Comparison of ENCODE assay signal across 1 cellular context in genomic region chr14:24952851-24953666, GRCh38.
TF ChIP-seq lines count a peak whose summit lies in the region.

No MANE protein-coding gene starts in this region.

TF ChIP-seq in HepG2, 621 proteins besides CTCF, POLR2A, EP300 and RAD21 (continued from another document and continues in another):
- TF ChIP-seq PHF5A (CRISPR knock-in tag; IDR thresholded peaks at IDR 0.05; ENCODE audit: low read depth, unreplicated experiment) (no peak), PHF21A (CRISPR knock-in tag; IDR thresholded peaks at IDR 0.05) (no peak), KLF9 (CRISPR knock-in tag; IDR thresholded peaks at IDR 0.05; ENCODE audit: low read depth) (no peak), STAG1 (CRISPR knock-in tag; IDR thresholded peaks at IDR 0.05) (peak; percentile 82), SP140L (CRISPR knock-in tag; IDR thresholded peaks at IDR 0.05; ENCODE audit: borderline replicate concordance) (no peak), ZNF24 (IDR thresholded peaks at IDR 0.05) (no peak), FOXA1 (IDR thresholded peaks at IDR 0.05) (no peak), FOXA1 (CRISPR knock-in tag; IDR thresholded peaks at IDR 0.05) (peak; percentile 26; the same call in 1 of the 2 replicates), ARID5B (CRISPR knock-in tag; IDR thresholded peaks at IDR 0.05) (peak; percentile 22; the same call in 1 of the 2 replicates), MAFF (IDR thresholded peaks at IDR 0.05; ENCODE audit: low read depth, low read length) (no peak), HOXA3 (CRISPR knock-in tag; IDR thresholded peaks at IDR 0.05) (peak; percentile 11; the same call in 1 of the 2 replicates), REPIN1 (CRISPR knock-in tag; IDR thresholded peaks at IDR 0.05; ENCODE audit: borderline replicate concordance, low read depth) (no peak), SOX5 (CRISPR knock-in tag; IDR thresholded peaks at IDR 0.05; ENCODE audit: borderline replicate concordance) (no peak), SMARCC2 (IDR thresholded peaks at IDR 0.05) (no peak), ZSCAN21 (CRISPR knock-in tag; IDR thresholded peaks at IDR 0.05; ENCODE audit: borderline replicate concordance) (no peak), ZNF326 (CRISPR knock-in tag; IDR thresholded peaks at IDR 0.05; ENCODE audit: borderline replicate concordance) (no peak), ZNF768 (CRISPR knock-in tag; IDR thresholded peaks at IDR 0.05) (no peak), ZFP41 (CRISPR knock-in tag; IDR thresholded peaks at IDR 0.05; ENCODE audit: borderline replicate concordance) (no peak), CCDC6 (CRISPR knock-in tag; IDR thresholded peaks at IDR 0.05) (no peak), ZNF460 (CRISPR knock-in tag; IDR thresholded peaks at IDR 0.05; ENCODE audit: borderline replicate concordance) (no peak), YEATS2 (CRISPR knock-in tag; IDR thresholded peaks at IDR 0.05; ENCODE audit: borderline replicate concordance) (no peak), FOSL2 (CRISPR knock-in tag; IDR thresholded peaks at IDR 0.05) (peak; percentile 8; the same call in 1 of the 2 replicates), STAT5B (CRISPR knock-in tag; IDR thresholded peaks at IDR 0.05) (no peak), CEBPB (IDR thresholded peaks at IDR 0.05; ENCODE audit: borderline replicate concordance, low read depth, low read length) (no peak), HNF4A (CRISPR knock-in tag; IDR thresholded peaks at IDR 0.05) (peak; percentile 20; the same call in 1 of the 2 replicates), ZNF878 (CRISPR knock-in tag; IDR thresholded peaks at IDR 0.05) (0 out of 2 replicates have a peak, but pooled peaks have one; percentile 48), ZNF788 (CRISPR knock-in tag; IDR thresholded peaks at IDR 0.05; ENCODE audit: borderline replicate concordance) (peak; percentile 23; the same call in 1 of the 2 replicates), KDM1A (CRISPR knock-in tag; IDR thresholded peaks at IDR 0.05) (peak; percentile 60; the same call in 1 of the 2 replicates), ZNF607 (CRISPR knock-in tag; IDR thresholded peaks at IDR 0.05; ENCODE audit: borderline replicate concordance) (no peak), GATA4 (IDR thresholded peaks at IDR 0.05; ENCODE audit: borderline replicate concordance, low read depth) (no peak), TOPORS (CRISPR knock-in tag; IDR thresholded peaks at IDR 0.05) (no peak), GATAD2A (CRISPR knock-in tag; IDR thresholded peaks at IDR 0.05) (peak; percentile 56; the same call in 1 of the 2 replicates), POLR2AphosphoS5 (IDR thresholded peaks at IDR 0.05; ENCODE audit: low read depth, low read length) (no peak)
- TF ChIP-seq, protein P1, sequence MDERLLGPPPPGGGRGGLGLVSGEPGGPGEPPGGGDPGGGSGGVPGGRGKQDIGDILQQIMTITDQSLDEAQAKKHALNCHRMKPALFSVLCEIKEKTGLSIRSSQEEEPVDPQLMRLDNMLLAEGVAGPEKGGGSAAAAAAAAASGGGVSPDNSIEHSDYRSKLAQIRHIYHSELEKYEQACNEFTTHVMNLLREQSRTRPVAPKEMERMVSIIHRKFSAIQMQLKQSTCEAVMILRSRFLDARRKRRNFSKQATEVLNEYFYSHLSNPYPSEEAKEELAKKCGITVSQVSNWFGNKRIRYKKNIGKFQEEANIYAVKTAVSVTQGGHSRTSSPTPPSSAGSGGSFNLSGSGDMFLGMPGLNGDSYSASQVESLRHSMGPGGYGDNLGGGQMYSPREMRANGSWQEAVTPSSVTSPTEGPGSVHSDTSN (CRISPR knock-in tag; IDR thresholded peaks at IDR 0.05): no peak
- TF ChIP-seq, protein P2, sequence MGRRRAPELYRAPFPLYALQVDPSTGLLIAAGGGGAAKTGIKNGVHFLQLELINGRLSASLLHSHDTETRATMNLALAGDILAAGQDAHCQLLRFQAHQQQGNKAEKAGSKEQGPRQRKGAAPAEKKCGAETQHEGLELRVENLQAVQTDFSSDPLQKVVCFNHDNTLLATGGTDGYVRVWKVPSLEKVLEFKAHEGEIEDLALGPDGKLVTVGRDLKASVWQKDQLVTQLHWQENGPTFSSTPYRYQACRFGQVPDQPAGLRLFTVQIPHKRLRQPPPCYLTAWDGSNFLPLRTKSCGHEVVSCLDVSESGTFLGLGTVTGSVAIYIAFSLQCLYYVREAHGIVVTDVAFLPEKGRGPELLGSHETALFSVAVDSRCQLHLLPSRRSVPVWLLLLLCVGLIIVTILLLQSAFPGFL (CRISPR knock-in tag; IDR thresholded peaks at IDR 0.05): no peak
- TF ChIP-seq, protein P3, sequence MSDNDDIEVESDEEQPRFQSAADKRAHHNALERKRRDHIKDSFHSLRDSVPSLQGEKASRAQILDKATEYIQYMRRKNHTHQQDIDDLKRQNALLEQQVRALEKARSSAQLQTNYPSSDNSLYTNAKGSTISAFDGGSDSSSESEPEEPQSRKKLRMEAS (IDR thresholded peaks at IDR 0.05): 0 out of 2 replicates have a peak, but pooled peaks have one; percentile 13
- TF ChIP-seq, protein P4, sequence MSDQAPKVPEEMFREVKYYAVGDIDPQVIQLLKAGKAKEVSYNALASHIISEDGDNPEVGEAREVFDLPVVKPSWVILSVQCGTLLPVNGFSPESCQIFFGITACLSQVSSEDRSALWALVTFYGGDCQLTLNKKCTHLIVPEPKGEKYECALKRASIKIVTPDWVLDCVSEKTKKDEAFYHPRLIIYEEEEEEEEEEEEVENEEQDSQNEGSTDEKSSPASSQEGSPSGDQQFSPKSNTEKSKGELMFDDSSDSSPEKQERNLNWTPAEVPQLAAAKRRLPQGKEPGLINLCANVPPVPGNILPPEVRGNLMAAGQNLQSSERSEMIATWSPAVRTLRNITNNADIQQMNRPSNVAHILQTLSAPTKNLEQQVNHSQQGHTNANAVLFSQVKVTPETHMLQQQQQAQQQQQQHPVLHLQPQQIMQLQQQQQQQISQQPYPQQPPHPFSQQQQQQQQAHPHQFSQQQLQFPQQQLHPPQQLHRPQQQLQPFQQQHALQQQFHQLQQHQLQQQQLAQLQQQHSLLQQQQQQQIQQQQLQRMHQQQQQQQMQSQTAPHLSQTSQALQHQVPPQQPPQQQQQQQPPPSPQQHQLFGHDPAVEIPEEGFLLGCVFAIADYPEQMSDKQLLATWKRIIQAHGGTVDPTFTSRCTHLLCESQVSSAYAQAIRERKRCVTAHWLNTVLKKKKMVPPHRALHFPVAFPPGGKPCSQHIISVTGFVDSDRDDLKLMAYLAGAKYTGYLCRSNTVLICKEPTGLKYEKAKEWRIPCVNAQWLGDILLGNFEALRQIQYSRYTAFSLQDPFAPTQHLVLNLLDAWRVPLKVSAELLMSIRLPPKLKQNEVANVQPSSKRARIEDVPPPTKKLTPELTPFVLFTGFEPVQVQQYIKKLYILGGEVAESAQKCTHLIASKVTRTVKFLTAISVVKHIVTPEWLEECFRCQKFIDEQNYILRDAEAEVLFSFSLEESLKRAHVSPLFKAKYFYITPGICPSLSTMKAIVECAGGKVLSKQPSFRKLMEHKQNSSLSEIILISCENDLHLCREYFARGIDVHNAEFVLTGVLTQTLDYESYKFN (CRISPR knock-in tag; conservative IDR thresholded peaks at IDR 0.05): no peak
- TF ChIP-seq, protein P5, sequence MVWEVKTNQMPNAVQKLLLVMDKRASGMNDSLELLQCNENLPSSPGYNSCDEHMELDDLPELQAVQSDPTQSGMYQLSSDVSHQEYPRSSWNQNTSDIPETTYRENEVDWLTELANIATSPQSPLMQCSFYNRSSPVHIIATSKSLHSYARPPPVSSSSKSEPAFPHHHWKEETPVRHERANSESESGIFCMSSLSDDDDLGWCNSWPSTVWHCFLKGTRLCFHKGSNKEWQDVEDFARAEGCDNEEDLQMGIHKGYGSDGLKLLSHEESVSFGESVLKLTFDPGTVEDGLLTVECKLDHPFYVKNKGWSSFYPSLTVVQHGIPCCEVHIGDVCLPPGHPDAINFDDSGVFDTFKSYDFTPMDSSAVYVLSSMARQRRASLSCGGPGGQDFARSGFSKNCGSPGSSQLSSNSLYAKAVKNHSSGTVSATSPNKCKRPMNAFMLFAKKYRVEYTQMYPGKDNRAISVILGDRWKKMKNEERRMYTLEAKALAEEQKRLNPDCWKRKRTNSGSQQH (CRISPR knock-in tag; IDR thresholded peaks at IDR 0.05; ENCODE audit: low read depth): no peak
- TF ChIP-seq, protein P6, sequence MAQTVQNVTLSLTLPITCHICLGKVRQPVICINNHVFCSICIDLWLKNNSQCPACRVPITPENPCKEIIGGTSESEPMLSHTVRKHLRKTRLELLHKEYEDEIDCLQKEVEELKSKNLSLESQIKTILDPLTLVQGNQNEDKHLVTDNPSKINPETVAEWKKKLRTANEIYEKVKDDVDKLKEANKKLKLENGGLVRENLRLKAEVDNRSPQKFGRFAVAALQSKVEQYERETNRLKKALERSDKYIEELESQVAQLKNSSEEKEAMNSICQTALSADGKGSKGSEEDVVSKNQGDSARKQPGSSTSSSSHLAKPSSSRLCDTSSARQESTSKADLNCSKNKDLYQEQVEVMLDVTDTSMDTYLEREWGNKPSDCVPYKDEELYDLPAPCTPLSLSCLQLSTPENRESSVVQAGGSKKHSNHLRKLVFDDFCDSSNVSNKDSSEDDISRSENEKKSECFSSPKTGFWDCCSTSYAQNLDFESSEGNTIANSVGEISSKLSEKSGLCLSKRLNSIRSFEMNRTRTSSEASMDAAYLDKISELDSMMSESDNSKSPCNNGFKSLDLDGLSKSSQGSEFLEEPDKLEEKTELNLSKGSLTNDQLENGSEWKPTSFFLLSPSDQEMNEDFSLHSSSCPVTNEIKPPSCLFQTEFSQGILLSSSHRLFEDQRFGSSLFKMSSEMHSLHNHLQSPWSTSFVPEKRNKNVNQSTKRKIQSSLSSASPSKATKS (CRISPR knock-in tag; IDR thresholded peaks at IDR 0.05): no peak
